In the genomic region with DNA sequence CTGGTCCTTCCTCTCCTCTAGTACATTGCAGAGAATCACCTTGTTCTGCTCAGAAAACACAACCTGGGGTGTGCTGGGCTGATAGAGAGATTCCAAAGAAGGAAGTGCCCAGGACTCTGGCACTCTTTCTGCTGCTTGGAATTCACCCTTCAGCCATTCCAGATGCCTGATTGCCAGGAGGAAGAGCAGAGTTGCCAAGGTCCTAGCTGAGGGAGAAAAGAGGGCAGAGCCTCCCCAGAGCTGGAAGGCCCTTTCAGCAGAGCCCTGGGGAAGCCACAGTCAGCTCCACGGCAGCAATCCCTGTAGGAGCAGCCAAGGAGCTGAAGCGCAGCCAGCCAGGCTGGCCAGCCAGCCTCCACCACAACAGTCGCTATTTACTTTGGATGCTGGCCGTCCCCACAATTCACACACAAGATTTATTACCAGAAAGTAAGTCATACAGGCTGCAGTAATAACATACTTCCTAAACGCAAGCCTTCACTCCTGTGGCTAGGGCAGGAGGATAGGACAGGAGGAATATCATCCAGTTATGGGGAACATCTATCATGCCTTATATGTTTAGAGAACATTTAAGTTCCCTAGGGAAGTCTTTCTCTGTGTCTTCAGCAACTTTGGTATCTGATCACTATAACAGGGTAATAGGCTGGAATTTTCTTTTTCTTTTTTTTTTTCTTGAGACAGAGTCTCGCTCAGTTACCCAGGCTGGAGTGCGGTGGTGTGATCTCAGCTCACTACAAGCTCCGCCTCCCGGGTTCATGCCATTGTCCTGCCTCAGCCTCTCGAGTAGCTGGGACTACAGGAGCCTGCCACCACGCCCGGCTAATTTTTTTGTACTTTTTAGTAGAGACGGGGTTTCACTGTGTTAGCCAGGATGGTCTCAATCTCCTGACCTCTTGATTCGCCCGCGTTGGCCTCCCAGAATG, we compare ENCODE assay signal across 9 cellular contexts. TPM values are rescaled to one million over a fixed set of nuclear protein-coding genes. Genes with fewer than 3 reads are reported as not detected.
DNase-seq lines count a peak whose midpoint lies in the region; ATAC-seq and TF ChIP-seq lines count a peak whose summit lies in the region.
"Had no signal": no experiment of that assay in that cellular context is flagged by ENCODE, and none has a peak within 500 bp of the region (broad histone marks: within the 10 kb centered on the region; RNA-seq: fewer than 3 reads in every experiment).

No MANE protein-coding gene starts in this region.

- peak overlapping the region; percentile 24 for H2AFZ ChIP-seq in PC-3 (ENCODE audit: low read length)

- H3K4me3 ChIP-seq in PC-3 (ENCODE audit: low read length) (no peak overlapping the region), mucosa of stomach (ENCODE audit: low read length) (no peak overlapping the region), aorta (ENCODE audit: low read length in 2 of 2) (no peak overlapping the region)

- no peaks in the 10 kb centered on the region for H3K79me2 ChIP-seq in PC-3 (ENCODE audit: low read length)

- DNase-seq in PC-3 (peak; percentile 80), aorta (peak; percentile 93 to 94), OCI-M1 (lab: John Stamatoyannopoulos, UW) (no peak), DMS53 treated with DMSO at 0.1 percent for 48 hours (lab: John Stamatoyannopoulos, UW; ENCODE audit: unreplicated experiment) (no peak)
- DNase-seq: islet precursor cell, NCI-H1417 treated with DMSO at 0.1 percent for 48 hours had no signal

- 10 to 11% methylated on average over 16 of the region's 16 CpGs for WGBS in aorta, 2 donors

- H3K4me2 ChIP-seq in PC-3 (ENCODE audit: low read length), result peak overlapping the region; percentile 59

- CTCF ChIA-PET in PC-3 (lab: Charles Lee), result no interaction called here

- H3K27me3 ChIP-seq in PC-3 (ENCODE audit: low read length) (no peaks in the 10 kb centered on the region), mucosa of stomach (ENCODE audit: control insufficient read depth, insufficient read depth, low read length) (no peaks in the 10 kb centered on the region), aorta (ENCODE audit: control insufficient read depth in 1 of 2, insufficient read depth in 2 of 2, low read length in 1 of 2) (no peaks in the 10 kb centered on the region)

- peak; percentile 99 for ATAC-seq in PC-3
- peak; percentile 52 for ATAC-seq in esophagus mucosa
- ATAC-seq in aorta (ENCODE audit: low FRiP score), result peak; percentile 96
- no peak for ATAC-seq in GM21526 (IDR thresholded peaks at IDR 0.05; ENCODE audit: low FRiP score, unreplicated experiment)

- H3K9me3 ChIP-seq in PC-3 (ENCODE audit: low read length), result no peaks in the 10 kb centered on the region
- no peaks in the 10 kb centered on the region for H3K9me3 ChIP-seq in mucosa of stomach (ENCODE audit: control insufficient read depth, low read length)
- H3K9me3 ChIP-seq in aorta (ENCODE audit: control insufficient read depth, low read length), result no peaks in the 10 kb centered on the region

- no peaks in the 10 kb centered on the region for H3K36me3 ChIP-seq in PC-3 (ENCODE audit: low read depth, low read length)
- H3K36me3 ChIP-seq in mucosa of stomach (ENCODE audit: control insufficient read depth, insufficient read depth, low read length), result no peaks in the 10 kb centered on the region
- H3K36me3 ChIP-seq in aorta (ENCODE audit: control insufficient read depth in 1 of 2, insufficient read depth in 2 of 2, low read length in 1 of 2), result no peaks in the 10 kb centered on the region

- no TSS peak for BruUV-seq in PC-3 (replicated peaks; lab: Mats Ljungman, UMichigan)

- POLR2A ChIA-PET in PC-3 (lab: Charles Lee; ENCODE audit: unreplicated experiment), result no interaction called here

- H3F3A ChIP-seq in PC-3 (ENCODE audit: low read length, unreplicated experiment), result no peaks in the 10 kb centered on the region

- TF ChIP-seq CTCF in PC-3 (conservative IDR thresholded peaks at IDR 0.05; ENCODE audit: low read depth, low read length), result no peak

- H4K20me1 ChIP-seq in PC-3 (ENCODE audit: low read length), result no peaks in the 10 kb centered on the region

- H3K27ac ChIP-seq in PC-3 (ENCODE audit: low read length) (no peak overlapping the region), aorta (ENCODE audit: low read depth in 1 of 2, low read length in 2 of 2) (peak overlapping the region; percentile 97 to 99)

- H3K4me1 ChIP-seq in PC-3 (ENCODE audit: insufficient read depth, low read length) (peaks cover 16% of the 10 kb centered on the region), mucosa of stomach (ENCODE audit: control insufficient read depth, insufficient read depth, low read length) (peaks cover 29% of the 10 kb centered on the region), aorta (ENCODE audit: control insufficient read depth in 1 of 2, insufficient read depth in 2 of 2, low read length in 2 of 2) (peaks cover 0 to 3% of the 10 kb centered on the region in 2 donors)

- no peaks in the 10 kb centered on the region for H3K9me2 ChIP-seq in PC-3 (replicated peaks; ENCODE audit: low read length)

- H3K9ac ChIP-seq in PC-3 (ENCODE audit: low read length) (no peak overlapping the region), mucosa of stomach (ENCODE audit: low read length) (peak overlapping the region; percentile 51)

- intact Hi-C loops in PC-3 (cut with micrococcal nuclease), result loop anchor here (5.0 kb wide), 1 partner anchor 41 kb away; no protein-coding TSS in a partner anchor
- intact Hi-C loops in aorta (cut with DNase I), result loop anchor here in 1 of 2 donors (2.0 to 5.0 kb wide), 2 partner anchors 55 to 241 kb away; partner anchors contain the start of gene F3

RNA-seq across cellular contexts. Expression of gene SLC44A3, which starts 36.6 kb away (rescaled TPM):
- total RNA-seq in PC-3 (2014; rRNA removed), result 6.3 and 9.2 TPM in 2 replicates
- 10.1 TPM for total RNA-seq in esophagus mucosa
- total RNA-seq in aorta, result 1 to 10 TPM; 3.3 to 7.2 TPM
- 1 to 10 TPM; 2.3 to 5.3 TPM for polyA plus RNA-seq in aorta

Comparison
In these comparisons a context has a peak if more than half of its experiments do, and no peak if none do; other contexts are left out.
1. DNase-seq: peak in PC-3 (single experiment) and aorta (2 of 2); none in OCI-M1 (single experiment) and DMS53 treated with DMSO at 0.1 percent for 48 hours (single experiment).